In genomic region chr21:42343101-42343500, GRCh38 we compare ENCODE assay signal across 1 cellular context.
TF ChIP-seq lines count a peak whose summit lies in the region.

No MANE protein-coding gene starts in this region.

TF ChIP-seq in H1, 55 proteins besides CTCF, POLR2A, EP300 and RAD21:
- no peak for TF ChIP-seq BRCA1 (IDR thresholded peaks at IDR 0.05; ENCODE audit: low read depth, low read length)
- no peak for TF ChIP-seq SRF (IDR thresholded peaks at IDR 0.05; ENCODE audit: low read depth, low read length)
- no peak for TF ChIP-seq TCF12 (IDR thresholded peaks at IDR 0.05; ENCODE audit: low read depth, low read length)
- TF ChIP-seq MAFK (IDR thresholded peaks at IDR 0.05; ENCODE audit: low read depth, low read length) = no peak
- TF ChIP-seq TAF1 (IDR thresholded peaks at IDR 0.05; ENCODE audit: low read depth, low read length) = no peak
- TF ChIP-seq, protein P1, sequence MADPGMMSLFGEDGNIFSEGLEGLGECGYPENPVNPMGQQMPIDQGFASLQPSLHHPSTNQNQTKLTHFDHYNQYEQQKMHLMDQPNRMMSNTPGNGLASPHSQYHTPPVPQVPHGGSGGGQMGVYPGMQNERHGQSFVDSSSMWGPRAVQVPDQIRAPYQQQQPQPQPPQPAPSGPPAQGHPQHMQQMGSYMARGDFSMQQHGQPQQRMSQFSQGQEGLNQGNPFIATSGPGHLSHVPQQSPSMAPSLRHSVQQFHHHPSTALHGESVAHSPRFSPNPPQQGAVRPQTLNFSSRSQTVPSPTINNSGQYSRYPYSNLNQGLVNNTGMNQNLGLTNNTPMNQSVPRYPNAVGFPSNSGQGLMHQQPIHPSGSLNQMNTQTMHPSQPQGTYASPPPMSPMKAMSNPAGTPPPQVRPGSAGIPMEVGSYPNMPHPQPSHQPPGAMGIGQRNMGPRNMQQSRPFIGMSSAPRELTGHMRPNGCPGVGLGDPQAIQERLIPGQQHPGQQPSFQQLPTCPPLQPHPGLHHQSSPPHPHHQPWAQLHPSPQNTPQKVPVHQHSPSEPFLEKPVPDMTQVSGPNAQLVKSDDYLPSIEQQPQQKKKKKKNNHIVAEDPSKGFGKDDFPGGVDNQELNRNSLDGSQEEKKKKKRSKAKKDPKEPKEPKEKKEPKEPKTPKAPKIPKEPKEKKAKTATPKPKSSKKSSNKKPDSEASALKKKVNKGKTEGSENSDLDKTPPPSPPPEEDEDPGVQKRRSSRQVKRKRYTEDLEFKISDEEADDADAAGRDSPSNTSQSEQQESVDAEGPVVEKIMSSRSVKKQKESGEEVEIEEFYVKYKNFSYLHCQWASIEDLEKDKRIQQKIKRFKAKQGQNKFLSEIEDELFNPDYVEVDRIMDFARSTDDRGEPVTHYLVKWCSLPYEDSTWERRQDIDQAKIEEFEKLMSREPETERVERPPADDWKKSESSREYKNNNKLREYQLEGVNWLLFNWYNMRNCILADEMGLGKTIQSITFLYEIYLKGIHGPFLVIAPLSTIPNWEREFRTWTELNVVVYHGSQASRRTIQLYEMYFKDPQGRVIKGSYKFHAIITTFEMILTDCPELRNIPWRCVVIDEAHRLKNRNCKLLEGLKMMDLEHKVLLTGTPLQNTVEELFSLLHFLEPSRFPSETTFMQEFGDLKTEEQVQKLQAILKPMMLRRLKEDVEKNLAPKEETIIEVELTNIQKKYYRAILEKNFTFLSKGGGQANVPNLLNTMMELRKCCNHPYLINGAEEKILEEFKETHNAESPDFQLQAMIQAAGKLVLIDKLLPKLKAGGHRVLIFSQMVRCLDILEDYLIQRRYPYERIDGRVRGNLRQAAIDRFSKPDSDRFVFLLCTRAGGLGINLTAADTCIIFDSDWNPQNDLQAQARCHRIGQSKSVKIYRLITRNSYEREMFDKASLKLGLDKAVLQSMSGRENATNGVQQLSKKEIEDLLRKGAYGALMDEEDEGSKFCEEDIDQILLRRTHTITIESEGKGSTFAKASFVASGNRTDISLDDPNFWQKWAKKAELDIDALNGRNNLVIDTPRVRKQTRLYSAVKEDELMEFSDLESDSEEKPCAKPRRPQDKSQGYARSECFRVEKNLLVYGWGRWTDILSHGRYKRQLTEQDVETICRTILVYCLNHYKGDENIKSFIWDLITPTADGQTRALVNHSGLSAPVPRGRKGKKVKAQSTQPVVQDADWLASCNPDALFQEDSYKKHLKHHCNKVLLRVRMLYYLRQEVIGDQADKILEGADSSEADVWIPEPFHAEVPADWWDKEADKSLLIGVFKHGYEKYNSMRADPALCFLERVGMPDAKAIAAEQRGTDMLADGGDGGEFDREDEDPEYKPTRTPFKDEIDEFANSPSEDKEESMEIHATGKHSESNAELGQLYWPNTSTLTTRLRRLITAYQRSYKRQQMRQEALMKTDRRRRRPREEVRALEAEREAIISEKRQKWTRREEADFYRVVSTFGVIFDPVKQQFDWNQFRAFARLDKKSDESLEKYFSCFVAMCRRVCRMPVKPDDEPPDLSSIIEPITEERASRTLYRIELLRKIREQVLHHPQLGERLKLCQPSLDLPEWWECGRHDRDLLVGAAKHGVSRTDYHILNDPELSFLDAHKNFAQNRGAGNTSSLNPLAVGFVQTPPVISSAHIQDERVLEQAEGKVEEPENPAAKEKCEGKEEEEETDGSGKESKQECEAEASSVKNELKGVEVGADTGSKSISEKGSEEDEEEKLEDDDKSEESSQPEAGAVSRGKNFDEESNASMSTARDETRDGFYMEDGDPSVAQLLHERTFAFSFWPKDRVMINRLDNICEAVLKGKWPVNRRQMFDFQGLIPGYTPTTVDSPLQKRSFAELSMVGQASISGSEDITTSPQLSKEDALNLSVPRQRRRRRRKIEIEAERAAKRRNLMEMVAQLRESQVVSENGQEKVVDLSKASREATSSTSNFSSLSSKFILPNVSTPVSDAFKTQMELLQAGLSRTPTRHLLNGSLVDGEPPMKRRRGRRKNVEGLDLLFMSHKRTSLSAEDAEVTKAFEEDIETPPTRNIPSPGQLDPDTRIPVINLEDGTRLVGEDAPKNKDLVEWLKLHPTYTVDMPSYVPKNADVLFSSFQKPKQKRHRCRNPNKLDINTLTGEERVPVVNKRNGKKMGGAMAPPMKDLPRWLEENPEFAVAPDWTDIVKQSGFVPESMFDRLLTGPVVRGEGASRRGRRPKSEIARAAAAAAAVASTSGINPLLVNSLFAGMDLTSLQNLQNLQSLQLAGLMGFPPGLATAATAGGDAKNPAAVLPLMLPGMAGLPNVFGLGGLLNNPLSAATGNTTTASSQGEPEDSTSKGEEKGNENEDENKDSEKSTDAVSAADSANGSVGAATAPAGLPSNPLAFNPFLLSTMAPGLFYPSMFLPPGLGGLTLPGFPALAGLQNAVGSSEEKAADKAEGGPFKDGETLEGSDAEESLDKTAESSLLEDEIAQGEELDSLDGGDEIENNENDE (IDR thresholded peaks at IDR 0.05; ENCODE audit: insufficient replicate concordance, low read length) = no peak
- TF ChIP-seq SP2 (IDR thresholded peaks at IDR 0.05; ENCODE audit: low read length) = no peak
- no peak for TF ChIP-seq BACH1 (IDR thresholded peaks at IDR 0.05; ENCODE audit: low read length)
- TF ChIP-seq YY1 (IDR thresholded peaks at IDR 0.05; ENCODE audit: low read depth, low read length) = no peak
- TF ChIP-seq KDM5A (IDR thresholded peaks at IDR 0.05; ENCODE audit: low read length) = no peak
- no peak for TF ChIP-seq NRF1 (IDR thresholded peaks at IDR 0.05; ENCODE audit: low read depth, low read length)
- TF ChIP-seq, protein P2, sequence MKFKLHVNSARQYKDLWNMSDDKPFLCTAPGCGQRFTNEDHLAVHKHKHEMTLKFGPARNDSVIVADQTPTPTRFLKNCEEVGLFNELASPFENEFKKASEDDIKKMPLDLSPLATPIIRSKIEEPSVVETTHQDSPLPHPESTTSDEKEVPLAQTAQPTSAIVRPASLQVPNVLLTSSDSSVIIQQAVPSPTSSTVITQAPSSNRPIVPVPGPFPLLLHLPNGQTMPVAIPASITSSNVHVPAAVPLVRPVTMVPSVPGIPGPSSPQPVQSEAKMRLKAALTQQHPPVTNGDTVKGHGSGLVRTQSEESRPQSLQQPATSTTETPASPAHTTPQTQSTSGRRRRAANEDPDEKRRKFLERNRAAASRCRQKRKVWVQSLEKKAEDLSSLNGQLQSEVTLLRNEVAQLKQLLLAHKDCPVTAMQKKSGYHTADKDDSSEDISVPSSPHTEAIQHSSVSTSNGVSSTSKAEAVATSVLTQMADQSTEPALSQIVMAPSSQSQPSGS (IDR thresholded peaks at IDR 0.05; ENCODE audit: low read length) = no peak
- TF ChIP-seq CTBP2 (IDR thresholded peaks at IDR 0.05; ENCODE audit: borderline replicate concordance, insufficient read depth, insufficient read length, low read length) = no peak
- no peak for TF ChIP-seq CBX8 (IDR thresholded peaks at IDR 0.05; ENCODE audit: borderline replicate concordance, low read depth, low read length)
